ENCODE assay signal across 7 cellular contexts in genomic region chr18:10518595-10519273, GRCh38. TPM values are rescaled to one million over a fixed set of nuclear protein-coding genes. Genes with fewer than 3 reads are reported as not detected.
DNase-seq lines count a peak whose midpoint lies in the region; ATAC-seq, FAIRE-seq and TF ChIP-seq lines count a peak whose summit lies in the region.

No MANE protein-coding gene starts in this region.

- H2AFZ ChIP-seq in GM12878 (ENCODE audit: control insufficient read depth, low read depth, low read length) = no peak overlapping the region

- DNase-seq in NCI-H1092 (lab: John Stamatoyannopoulos, UW) (peak; percentile 39), GM12878 (ENCODE audit: low read depth, low spot score) (no peak), tibial nerve (ENCODE audit: low spot score in 2 of 2) (peak; percentile 48 to 66), DMS79 (lab: John Stamatoyannopoulos, UW) (no peak), GF-D8 (lab: John Stamatoyannopoulos, UW) (no peak), KG1 (lab: John Stamatoyannopoulos, UW) (no peak)

- no peaks in the 10 kb centered on the region for H4K20me1 ChIP-seq in GM12878 (ENCODE audit: control insufficient read depth, insufficient read depth)

- H3K4me2 ChIP-seq in GM12878 (ENCODE audit: control insufficient read depth, insufficient read depth) = no peak overlapping the region

- TF ChIP-seq POLR2A in GM12878 (IDR thresholded peaks at IDR 0.05; ENCODE audit: low read depth, low read length) = no peak
- TF ChIP-seq POLR2A in tibial nerve (IDR thresholded peaks at IDR 0.05) = peak in 1 of 2 donors; percentile 31

- intact Hi-C loops in GM12878 (cut with micrococcal nuclease; ENCODE audit: unreplicated experiment) = no loop called here

- BruUV-seq in GM12878 (replicated peaks; lab: Mats Ljungman, UMichigan) = no TSS peak

- CTCF ChIA-PET in GM12878 (lab: Yijun Ruan, JAX) = interaction anchor here (0.7 to 5.0 kb wide), 20 partner anchors 10 to 955 kb away, joined by 3 to 109 read pairs (median 4); no protein-coding TSS in a partner anchor

- H3K27ac ChIP-seq in GM12878 (ENCODE audit: control insufficient read depth, insufficient read depth) (no peak overlapping the region), layer of hippocampus (ENCODE audit: low read depth, low read length) (peak overlapping the region; percentile 76), tibial nerve (peak overlapping the region; percentile 54 to 89 (median 75))

- in situ Hi-C loops in GM12878 (cut with MboI) = loop anchor here (5.0 kb wide), 1 partner anchor 51 kb away; no protein-coding TSS in a partner anchor

- SMC1A ChIA-PET in GM12878 (lab: Charles Lee; ENCODE audit: uncharacterized antibody, unreplicated experiment) = interaction anchor here (0.7 to 4.9 kb wide), 18 partner anchors 16 to 556 kb away, joined by 3 to 76 read pairs (median 4); no protein-coding TSS in a partner anchor

- FAIRE-seq in GM12878 (lab: Jason Lieb, UNC) = no peak

- H3K36me3 ChIP-seq in GM12878 (ENCODE audit: control insufficient read depth in 2 of 2, insufficient read depth in 2 of 2, low read length in 1 of 2) (no peaks in the 10 kb centered on the region), tibial nerve (no peaks in the 10 kb centered on the region)

- H3K4me3 ChIP-seq in GM12878 (no peak overlapping the region), tibial nerve (no peak overlapping the region)

- POLR2A ChIA-PET in GM12878 (lab: Charles Lee) = no interaction called here

- TF ChIP-seq EP300 in GM12878 (IDR thresholded peaks at IDR 0.05; ENCODE audit: borderline replicate concordance in 1 of 2, control insufficient read depth in 1 of 2, low read depth in 2 of 2, low read length in 2 of 2) (no peak), tibial nerve (IDR thresholded peaks at IDR 0.05) (peak; percentile 54 to 90)

- WGBS in GM12878 (ENCODE audit: insufficient coverage, insufficient replicate concordance, low lambda C conversion rate, missing lambda C conversion rate) = 36% methylated on average over 11 of the region's 12 CpGs
- 18% methylated on average over 12 of the region's 12 CpGs for WGBS in tibial nerve, 2 donors

- peak; percentile 40; the same call in 2 of the 3 replicates for ATAC-seq in GM12878

- H3K27me3 ChIP-seq in GM12878 (replicated peaks in 1 of 2; ENCODE audit: control insufficient read depth in 2 of 2, insufficient read depth in 2 of 2, low read length in 1 of 2) (peaks cover 3 to 5% of the 10 kb centered on the region in 2 experiments; a peak in 1 of 4 replicates), layer of hippocampus (ENCODE audit: control insufficient read depth, insufficient read depth, low read length) (no peaks in the 10 kb centered on the region), tibial nerve (no peaks in the 10 kb centered on the region)

- peak; percentile 9 to 39 (median 16); a peak in 2 of 6 replicates for TF ChIP-seq CTCF in GM12878 (IDR thresholded peaks at IDR 0.05 in 2 of 3, conservative IDR thresholded peaks at IDR 0.05 in 1 of 3; ENCODE audit: control insufficient read depth in 2 of 3, extremely low read depth in 1 of 3, insufficient read depth in 1 of 3, low read depth in 3 of 3, low read length in 3 of 3)
- TF ChIP-seq CTCF in tibial nerve (IDR thresholded peaks at IDR 0.05) = peak; percentile 19 to 72 (median 43)

- no peaks in the 10 kb centered on the region for H3K79me2 ChIP-seq in GM12878 (ENCODE audit: control insufficient read depth, insufficient read depth, low read length)

- H3K9ac ChIP-seq in GM12878 (ENCODE audit: control insufficient read depth, insufficient read depth, low read length) = no peak overlapping the region

- H3K9me3 ChIP-seq in GM12878 (replicated peaks; ENCODE audit: control insufficient read depth, insufficient read depth, low read length) (no peaks in the 10 kb centered on the region), tibial nerve (peaks cover 0 to 12% (median 0%) of the 10 kb centered on the region in 4 donors)

- RAD21 ChIA-PET in GM12878 (lab: Charles Lee; ENCODE audit: unreplicated experiment) = interaction anchor here (1.1 to 5.0 kb wide), 8 partner anchors 14 to 636 kb away, joined by 3 to 53 read pairs (median 6); no protein-coding TSS in a partner anchor

- TF ChIP-seq RAD21 in GM12878 (IDR thresholded peaks at IDR 0.05; ENCODE audit: insufficient read depth, low read depth, low read length) = peak; percentile 49

- H3K4me1 ChIP-seq in GM12878 (ENCODE audit: control insufficient read depth, insufficient read depth, low read length) = no peaks in the 10 kb centered on the region
- peaks cover 0 to 50% (median 21%) of the 10 kb centered on the region in 4 donors for H3K4me1 ChIP-seq in tibial nerve

TF ChIP-seq in GM12878, 131 proteins besides CTCF, POLR2A, EP300 and RAD21:
- TF ChIP-seq ZZZ3 (IDR thresholded peaks at IDR 0.05; ENCODE audit: control insufficient read depth, insufficient read length, low read depth) (no peak), ZSCAN29 (IDR thresholded peaks at IDR 0.05) (no peak), CHD2 (IDR thresholded peaks at IDR 0.05; ENCODE audit: borderline replicate concordance, low read depth, low read length) (no peak), EZH2 (IDR thresholded peaks at IDR 0.05; ENCODE audit: borderline replicate concordance, control insufficient read depth, low read depth, low read length) (no peak)

RNA-seq across cellular contexts. Expression of gene NAPG, which starts 7.1 kb away (rescaled TPM):
- total RNA-seq in GM12878 (2013; cell fraction: nucleolus; rRNA removed) = 102 and 107 TPM in 2 replicates
- total RNA-seq in GM12878 (2014; rRNA removed) (23.2 and 28.1 TPM in 2 replicates), GM12878 (2014; rRNA removed; fragmentation: Illumina TruSeq; extraction: Trizol) (30.4 and 32.7 TPM in 2 replicates), GM12878 (2021) (22.4 and 23.7 TPM in 2 replicates), tibial nerve (10 to 100 TPM; 19.0 to 37.9 (median 27.7) TPM)
- 9.2 TPM for polyA plus RNA-seq in GM12878 (2011; ENCODE audit: low read depth)
- polyA plus RNA-seq in GM12878 (2011; rRNA removed) (34.8 and 52.2 TPM in 2 replicates), GM12878 (2014; fragmentation: Illumina TruSeq; extraction: Trizol) (22.2 and 30.7 TPM in 2 replicates), GM12878 (2014; fragmentation: Nextera tagmentation; extraction: Ambion mirVana) (10 to 100 TPM; 20.5 to 24.3 TPM), GM12878 (2014; rRNA removed) (14.3 and 20.6 TPM in 2 replicates), GM12878 (2016; fragmentation: Nextera tagmentation; extraction: Ambion mirVana) (10 to 100 TPM; 26.5 to 27.1 TPM)
- polyA plus RNA-seq in GM12878 (2011; cell fraction: cytosol; rRNA removed) = 12.0 and 12.3 TPM in 2 replicates
- polyA plus RNA-seq in GM12878 (2011; cell fraction: nucleus; rRNA removed) = 25.3 and 28.1 TPM in 2 replicates
- polyA plus RNA-seq in GM12878 (2012) = 16.4 and 16.5 TPM in 2 replicates
- polyA minus RNA-seq in GM12878 (2011; rRNA and poly(A)+ RNA removed) = 14.5 and 20.4 TPM in 2 replicates
- 10.3 and 10.8 TPM in 2 replicates for polyA minus RNA-seq in GM12878 (2011; cell fraction: cytosol; rRNA and poly(A)+ RNA removed)
- 17.0 and 28.7 TPM in 2 replicates for polyA minus RNA-seq in GM12878 (2011; cell fraction: nucleus; rRNA and poly(A)+ RNA removed)

Comparison
In these comparisons a context has a peak if more than half of its experiments do, and no peak if none do; other contexts are left out.
1. DNase-seq: peak in NCI-H1092 (single experiment) and tibial nerve (2 of 2); none in GM12878 (single experiment), DMS79 (single experiment), GF-D8 (single experiment) and KG1 (single experiment).